19 cellular contexts compared by ENCODE assay signal in the genomic region with DNA sequence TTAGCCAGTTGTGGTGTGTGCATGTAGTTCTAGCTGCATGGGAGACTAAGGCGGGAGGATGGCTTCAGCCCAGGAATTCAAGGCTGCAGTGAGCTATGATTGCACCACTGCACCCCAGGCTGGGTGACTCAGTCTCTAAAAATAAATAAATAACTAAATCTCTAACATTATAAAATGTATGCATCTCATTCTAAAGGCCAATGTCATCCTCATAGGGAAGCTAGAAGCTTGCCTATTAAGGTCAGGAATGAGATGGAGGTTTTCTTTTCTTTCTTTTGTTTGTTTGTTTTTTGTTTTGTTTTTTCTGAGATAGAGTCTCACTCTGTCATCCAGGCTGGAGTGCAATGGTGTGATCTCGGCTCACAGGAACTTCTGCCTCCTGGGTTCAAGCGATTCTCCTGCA. TPM values are rescaled to one million over a fixed set of nuclear protein-coding genes. Genes with fewer than 3 reads are reported as not detected.
A peak's percentile ranks its signal among the peaks of the same experiment; 100 is the strongest.
DNase-seq lines count a peak whose midpoint lies in the region; ATAC-seq and TF ChIP-seq lines count a peak whose summit lies in the region.
"Had no signal": no experiment of that assay in that cellular context is flagged by ENCODE, and none has a peak within 500 bp of the region (broad histone marks: within the 10 kb centered on the region; RNA-seq: fewer than 3 reads in every experiment).

No MANE protein-coding gene starts in this region.

- ATAC-seq in GM21447 (IDR thresholded peaks at IDR 0.05; ENCODE audit: unreplicated experiment), result no peak
- ATAC-seq: activated naive CD4-positive, alpha-beta T cell treated with anti-CD3 and anti-CD28 coated beads, Interleukin-2, amount 50 U/mL, for 72 hours; left colon; natural killer cell treated with Interleukin-12 subunit alpha and Interleukin-12 subunit beta and Interleukin-15 and Interleukin-18, amount 100 ng/mL, for 72 hours had no signal

- in situ Hi-C loops in astrocyte of the cerebellum (cut with HindIII; ENCODE audit: low sequenced_read_pairs) (loop anchor here (10.0 kb wide), 2 partner anchors 86 to 276 kb away; no protein-coding TSS in a partner anchor), GM13976 (cut with MboI; ENCODE audit: low sequenced_read_pairs, unreplicated experiment) (no loop called here)

- intact Hi-C loops in lower leg skin (cut with DNase I; ENCODE audit: low total_unique reads), result no loop called here

- TF ChIP-seq CTCF in AG09319 (IDR thresholded peaks at IDR 0.05; ENCODE audit: low read depth, low read length) (no peak), astrocyte of the cerebellum (IDR thresholded peaks at IDR 0.05; ENCODE audit: low read depth, low read length, missing control alignments) (no peak), lower leg skin (IDR thresholded peaks at IDR 0.05) (no peak), GM13976 (IDR thresholded peaks at IDR 0.05; ENCODE audit: borderline replicate concordance, control extremely low read depth, extremely low read depth, insufficient read depth, missing control alignments) (no peak)

- H3K4me3 ChIP-seq in astrocyte of the cerebellum (ENCODE audit: low read depth, low read length), result no peak overlapping the region
- H3K4me3 ChIP-seq in lower leg skin (ENCODE audit: low read depth, poor library complexity, severe bottlenecking), result no peak overlapping the region
- H3K4me3 ChIP-seq: dorsolateral prefrontal cortex, right lobe of liver, SK-N-MC had no signal

- no peak for TF ChIP-seq POLR2A in lower leg skin (IDR thresholded peaks at IDR 0.05)

- 71 to 73% methylated on average over 3 of the region's 3 CpGs for WGBS in lower leg skin, 2 donors

- DNase-seq in AG09319 (ENCODE audit: extremely low read depth, low read depth) (peak; percentile 28), LHCN-M2 (ENCODE audit: low read depth) (peak; percentile 38), astrocyte of the cerebellum (ENCODE audit: low read depth) (peak; percentile 8), foreskin melanocyte (peak; percentile 17), lower leg skin (ENCODE audit: low spot score in 2 of 2) (no peak), superior temporal gyrus (ENCODE audit: extremely low spot score) (no peak), GM13976 (ENCODE audit: low spot score) (no peak)
- DNase-seq: dorsolateral prefrontal cortex; head of caudate nucleus; left colon; NCI-H187; NCI-H748 treated with DMSO at 0.1 percent for 48 hours; right lobe of liver; stimulated activated CD4-positive, alpha-beta T cell treated with anti-CD3 and anti-CD28 coated beads, Interleukin-4, amount 100 ng/mL, for 4 hours; stimulated activated naive CD4-positive, alpha-beta T cell treated with Interleukin-2 at 50 U/mL for 16 hours had no signal

RNA-seq across cellular contexts. Expression of a gene that starts 48.8 kb away (rescaled TPM):
- 0.06 and 0.63 TPM in 2 replicates for total RNA-seq in LHCN-M2 (2014; rRNA removed)
- 0.06 TPM for polyA plus RNA-seq in LHCN-M2 (2012)
- total RNA-seq in lower leg skin, result 10 to 100 TPM; 11.2 to 36.4 (median 22.6) TPM

RNA-seq across cellular contexts. Expression of a gene that starts 52.2 kb away (rescaled TPM):
- 29.9 and 38.6 TPM in 2 replicates for total RNA-seq in LHCN-M2 (2014; rRNA removed)
- polyA plus RNA-seq in LHCN-M2 (2012), result 29.5 TPM
- total RNA-seq in lower leg skin, result 10 to 100 TPM; 61.4 to 91.9 (median 63.3) TPM

Comparison
In these comparisons a context has a peak if more than half of its experiments do, and no peak if none do; other contexts are left out.
1. DNase-seq: peak in AG09319 (single experiment), LHCN-M2 (single experiment), astrocyte of the cerebellum (single experiment) and foreskin melanocyte (single experiment); none in lower leg skin (0 of 2), superior temporal gyrus (single experiment) and GM13976 (single experiment).